Comparison of ENCODE assay signal across 12 cellular contexts in genomic region chr7:24456526-24457214, GRCh38.
DNase-seq lines count a peak whose midpoint lies in the region; ATAC-seq and TF ChIP-seq lines count a peak whose summit lies in the region.
"Had no signal": no experiment of that assay in that cellular context is flagged by ENCODE, and none has a peak within 500 bp of the region (broad histone marks: within the 10 kb centered on the region; RNA-seq: fewer than 3 reads in every experiment).

No MANE protein-coding gene starts in this region.

- no peaks in the 10 kb centered on the region for H3K36me3 Mint-ChIP-seq in GM23338 (ENCODE audit: low read depth)
- H3K36me3 Mint-ChIP-seq in activated T-helper 2 cell treated with anti-CD3 and anti-CD28 coated beads, Interferon-gamma antibody, Interleukin-2, Interleukin-4, amounts not matched to agents 10 μg/mL and 5 μg/mL and 100 μg/mL, durations not matched to agents 14 hours and 24 hours and 36 hours (ENCODE audit: low read depth), result no peaks in the 10 kb centered on the region

- H3K36me3 ChIP-seq in GM23338 (ENCODE audit: insufficient read depth) (no peaks in the 10 kb centered on the region), mesodermal cell (ENCODE audit: control insufficient read depth, insufficient read depth, low read length) (no peaks in the 10 kb centered on the region)

- H3K27me3 ChIP-seq in GM23338 (ENCODE audit: insufficient read depth), result peaks cover 3% of the 10 kb centered on the region; the same call in 1 of the 2 replicates

- no peak overlapping the region for H3K4me2 ChIP-seq in GM23338

- no peaks in the 10 kb centered on the region for H4K20me1 ChIP-seq in GM23338 (replicated peaks; ENCODE audit: insufficient read depth)

- DNase-seq in GM23338 (ENCODE audit: low spot score) (no peak), NCI-H82 treated with DMSO at 0.1 percent for 48 hours (lab: John Stamatoyannopoulos, UW; ENCODE audit: unreplicated experiment) (peak; percentile 71), NCI-H2196 (lab: John Stamatoyannopoulos, UW; ENCODE audit: unreplicated experiment) (no peak), D341Med (ENCODE audit: low spot score) (no peak)
- no peak for DNase-seq in activated CD4-positive, alpha-beta T cell treated with anti-CD3 and anti-CD28 coated beads, Interleukin-2, amount 50 U/mL, for 1 hour
- DNase-seq in activated T-helper 2 cell treated with anti-CD3 and anti-CD28 coated beads, Interferon-gamma antibody, Interleukin-2, Interleukin-4, amounts not matched to agents 10 μg/mL and 5 μg/mL and 100 μg/mL, durations not matched to agents 14 hours and 24 hours and 36 hours (ENCODE audit: low spot score), result no peak
- DNase-seq: activated T-cell treated with anti-CD3 and anti-CD28 coated beads, Interleukin-2, amount 50 U/mL, for 24 hours; midbrain; NCI-H446 had no signal

- H3K4me1 ChIP-seq in GM23338 (ENCODE audit: insufficient read depth) (0 out of 2 replicates have a peak, but pooled peaks cover 4% of the 10 kb centered on the region), mesodermal cell (ENCODE audit: control insufficient read depth, insufficient read depth, low read length, poor library complexity, severe bottlenecking) (peaks cover 2% of the 10 kb centered on the region)

- H3K9me3 Mint-ChIP-seq in GM23338, result no peaks in the 10 kb centered on the region
- H3K9me3 Mint-ChIP-seq in activated T-helper 2 cell treated with anti-CD3 and anti-CD28 coated beads, Interferon-gamma antibody, Interleukin-2, Interleukin-4, amounts not matched to agents 10 μg/mL and 5 μg/mL and 100 μg/mL, durations not matched to agents 14 hours and 24 hours and 36 hours, result no peaks in the 10 kb centered on the region
- H3K9me3 Mint-ChIP-seq: activated T-cell treated with anti-CD3 and anti-CD28 coated beads, Interleukin-2, amount 50 U/mL, for 24 hours had no signal

- peaks cover 13% of the 10 kb centered on the region for H3K4me1 Mint-ChIP-seq in GM23338
- no peaks in the 10 kb centered on the region for H3K4me1 Mint-ChIP-seq in activated T-helper 2 cell treated with anti-CD3 and anti-CD28 coated beads, Interferon-gamma antibody, Interleukin-2, Interleukin-4, amounts not matched to agents 10 μg/mL and 5 μg/mL and 100 μg/mL, durations not matched to agents 14 hours and 24 hours and 36 hours (ENCODE audit: low read depth)

- no peaks in the 10 kb centered on the region for H3F3A ChIP-seq in GM23338 (replicated peaks; ENCODE audit: low read depth)

- H3K9me2 ChIP-seq in GM23338 (ENCODE audit: insufficient read depth), result 0 out of 2 replicates have a peak, but pooled peaks cover 4% of the 10 kb centered on the region

- peaks cover 6% of the 10 kb centered on the region for H3K27me3 Mint-ChIP-seq in GM23338 (ENCODE audit: insufficient read depth, low read depth, poor library complexity)
- peaks cover 20% of the 10 kb centered on the region for H3K27me3 Mint-ChIP-seq in activated T-helper 2 cell treated with anti-CD3 and anti-CD28 coated beads, Interferon-gamma antibody, Interleukin-2, Interleukin-4, amounts not matched to agents 10 μg/mL and 5 μg/mL and 100 μg/mL, durations not matched to agents 14 hours and 24 hours and 36 hours (ENCODE audit: low read depth)

- intact Hi-C loops in activated T-helper 2 cell treated with anti-CD3 and anti-CD28 coated beads, Interferon-gamma antibody, Interleukin-2, Interleukin-4, amounts not matched to agents 10 μg/mL and 5 μg/mL and 100 μg/mL, durations not matched to agents 14 hours and 24 hours and 36 hours (cut with micrococcal nuclease), result no loop called here

- ATAC-seq in GM18511 (IDR thresholded peaks at IDR 0.05; ENCODE audit: unreplicated experiment) (peak; percentile 64), GM23338 (no peak)
- ATAC-seq: sciatic nerve had no signal

- H3K27ac ChIP-seq in GM23338 (ENCODE audit: low read depth) (no peak overlapping the region), mesodermal cell (ENCODE audit: low read depth, low read length, severe bottlenecking) (peak overlapping the region; percentile 43)

- no peak overlapping the region for H3K4me3 ChIP-seq in GM23338
- H3K4me3 ChIP-seq in mesodermal cell (ENCODE audit: extremely low read depth, insufficient read depth, low read length, poor library complexity, severe bottlenecking), result no peak overlapping the region

- no peaks in the 10 kb centered on the region for H3K79me2 ChIP-seq in GM23338 (replicated peaks; ENCODE audit: insufficient read depth)

- no peak overlapping the region for H3K4me3 Mint-ChIP-seq in GM23338
- H3K4me3 Mint-ChIP-seq in activated T-helper 2 cell treated with anti-CD3 and anti-CD28 coated beads, Interferon-gamma antibody, Interleukin-2, Interleukin-4, amounts not matched to agents 10 μg/mL and 5 μg/mL and 100 μg/mL, durations not matched to agents 14 hours and 24 hours and 36 hours (ENCODE audit: low read depth), result no peak overlapping the region
- H3K4me3 Mint-ChIP-seq: activated T-cell treated with anti-CD3 and anti-CD28 coated beads, Interleukin-2, amount 50 U/mL, for 24 hours had no signal

- H3K27ac Mint-ChIP-seq in GM23338, result no peak overlapping the region
- H3K27ac Mint-ChIP-seq in activated T-helper 2 cell treated with anti-CD3 and anti-CD28 coated beads, Interferon-gamma antibody, Interleukin-2, Interleukin-4, amounts not matched to agents 10 μg/mL and 5 μg/mL and 100 μg/mL, durations not matched to agents 14 hours and 24 hours and 36 hours, result no peak overlapping the region
- H3K27ac Mint-ChIP-seq: activated T-cell treated with anti-CD3 and anti-CD28 coated beads, Interleukin-2, amount 50 U/mL, for 24 hours had no signal

- no peaks in the 10 kb centered on the region for H3K9me3 ChIP-seq in mesodermal cell (ENCODE audit: control insufficient read depth, low read length)

- TF ChIP-seq CTCF in GM23338 (conservative IDR thresholded peaks at IDR 0.05; ENCODE audit: low read depth in 2 of 2), result no peak

- 83 to 96% methylated on average over 2 to 3 of the region's 4 CpGs for WGBS in mesodermal cell (ENCODE audit: insufficient coverage in 2 of 2), 2 experiments

- H2AFZ ChIP-seq in GM23338, result peak overlapping the region; percentile 90; the same call in 1 of the 2 replicates

TF ChIP-seq in GM23338, 12 proteins besides CTCF, POLR2A, EP300 and RAD21:
- TF ChIP-seq ZNF462 (CRISPR knock-in tag; IDR thresholded peaks at IDR 0.05), result no peak
- TF ChIP-seq STAT1 (IDR thresholded peaks at IDR 0.05; ENCODE audit: unreplicated experiment), result no peak
- TF ChIP-seq EZH2phosphoT487 (IDR thresholded peaks at IDR 0.05; ENCODE audit: unreplicated experiment), result no peak
